In genomic region chr12:39005671-39006070, GRCh38 we compare ENCODE assay signal across 8 cellular contexts.
"Had no signal": no experiment of that assay in that cellular context is flagged by ENCODE, and none has a peak within 500 bp of the region (broad histone marks: within the 10 kb centered on the region; RNA-seq: fewer than 3 reads in every experiment).

No MANE protein-coding gene starts in this region.

- H3K4me3 ChIP-seq: GM12878 had no signal

- DNase-seq: GDM1, GF-D8 had no signal

- FAIRE-seq: G401.6, GM12878, GM12891, GM12892, GM18507, GM19239 had no signal
